In genomic region chr14:70889555-70889954, GRCh38 we compare ENCODE assay signal across 26 cellular contexts. TPM values are rescaled to one million over a fixed set of nuclear protein-coding genes. Genes with fewer than 3 reads are reported as not detected.
DNase-seq lines count a peak whose midpoint lies in the region; ATAC-seq and TF ChIP-seq lines count a peak whose summit lies in the region.
"Had no signal": no experiment of that assay in that cellular context is flagged by ENCODE, and none has a peak within 500 bp of the region (broad histone marks: within the 10 kb centered on the region; RNA-seq: fewer than 3 reads in every experiment).

No MANE protein-coding gene starts in this region.

- TF ChIP-seq EP300 in neural cell (conservative IDR thresholded peaks at IDR 0.05; ENCODE audit: poor library complexity, severe bottlenecking): no peak

- peak overlapping the region; percentile 85 for H3K27ac Mint-ChIP-seq in activated CD8-positive, alpha-beta T cell treated with anti-CD3 and anti-CD28 coated beads, Interleukin-2, amount 10 ng/mL, durations not matched to agents 7 days and 5 days
- H3K27ac Mint-ChIP-seq in activated CD8-positive, alpha-beta T cell treated with anti-CD3 and anti-CD28 coated beads for 36 hours: no peak overlapping the region
- peak overlapping the region in 5 of 8 donors; percentile 45 to 90 (median 49) for H3K27ac Mint-ChIP-seq in CD8-positive, alpha-beta memory T cell
- H3K27ac Mint-ChIP-seq in T-helper 17 cell: peak overlapping the region; percentile 95
- H3K27ac Mint-ChIP-seq: activated T-helper 17 cell treated with anti-CD3 and anti-CD28 coated beads, Interleukin-2, amount 50 U/mL, for 72 hours; stimulated activated naive CD8-positive, alpha-beta T cell treated with anti-CD3 and anti-CD28 coated beads, Interleukin-15, amount 100 ng/mL, for 72 hours had no signal

- no peaks in the 10 kb centered on the region for H4K20me1 ChIP-seq in neural cell (ENCODE audit: insufficient read depth)

- no peak overlapping the region for H2AFZ ChIP-seq in neural cell (ENCODE audit: low read depth, low read length)

- H3K27ac ChIP-seq in CD8-positive, alpha-beta memory T cell (ENCODE audit: low read depth, low read length): no peak overlapping the region
- peak overlapping the region; percentile 93 for H3K27ac ChIP-seq in neural cell (ENCODE audit: low read length)
- H3K27ac ChIP-seq: body of pancreas, dorsolateral prefrontal cortex had no signal

- peaks cover 3% of the 10 kb centered on the region for H3K36me3 Mint-ChIP-seq in activated CD8-positive, alpha-beta T cell treated with anti-CD3 and anti-CD28 coated beads, Interleukin-2, amount 10 ng/mL, durations not matched to agents 7 days and 5 days (ENCODE audit: low read depth)
- H3K36me3 Mint-ChIP-seq in activated CD8-positive, alpha-beta T cell treated with anti-CD3 and anti-CD28 coated beads for 36 hours (ENCODE audit: low read depth): no peaks in the 10 kb centered on the region
- no peaks in the 10 kb centered on the region for H3K36me3 Mint-ChIP-seq in CD8-positive, alpha-beta memory T cell
- no peaks in the 10 kb centered on the region for H3K36me3 Mint-ChIP-seq in T-helper 17 cell (ENCODE audit: low read depth)

- intact Hi-C loops in activated CD8-positive, alpha-beta T cell treated with anti-CD3 and anti-CD28 coated beads for 36 hours (cut with micrococcal nuclease): no loop called here

- peak overlapping the region; percentile 64 for H3K9ac ChIP-seq in neural cell (ENCODE audit: low read length)

- H3K36me3 ChIP-seq in CD8-positive, alpha-beta memory T cell (ENCODE audit: insufficient read depth, low read length): no peaks in the 10 kb centered on the region
- H3K36me3 ChIP-seq in neural cell (ENCODE audit: insufficient read depth, low read length): no peaks in the 10 kb centered on the region
- H3K36me3 ChIP-seq: Peyer's patch had no signal

- peaks cover 7% of the 10 kb centered on the region for H3F3A ChIP-seq in neural cell (ENCODE audit: insufficient read depth, low read length, poor library complexity, severe bottlenecking)

- H3K79me2 ChIP-seq in neural cell (replicated peaks; ENCODE audit: insufficient read depth, low read length): no peaks in the 10 kb centered on the region

- H3K9me2 ChIP-seq in neural cell (ENCODE audit: insufficient read depth, low read length): no peaks in the 10 kb centered on the region

- no peaks in the 10 kb centered on the region for H3K27me3 ChIP-seq in CD8-positive, alpha-beta memory T cell (ENCODE audit: insufficient read depth, low read length, poor library complexity, severe bottlenecking)
- H3K27me3 ChIP-seq in neural cell (ENCODE audit: insufficient read depth, low read depth, low read length): no peaks in the 10 kb centered on the region
- H3K27me3 ChIP-seq: body of pancreas, Peyer's patch had no signal

- ATAC-seq in activated CD8-positive, alpha-beta T cell treated with anti-CD3 and anti-CD28 coated beads, Interleukin-2, amount 10 ng/mL, durations not matched to agents 7 days and 5 days: no peak
- no peak for ATAC-seq in activated CD8-positive, alpha-beta T cell treated with anti-CD3 and anti-CD28 coated beads for 36 hours
- ATAC-seq in T-helper 17 cell: no peak
- ATAC-seq: activated CD4-positive, CD25-positive, alpha-beta regulatory T cell treated with anti-CD3 and anti-CD28 coated beads, Interleukin-2, amount 50 U/mL, for 24 hours; activated T-helper 17 cell treated with anti-CD3 and anti-CD28 coated beads, Interleukin-2, amount 50 U/mL, for 72 hours; body of pancreas; left lobe of liver; stimulated activated naive CD8-positive, alpha-beta T cell treated with anti-CD3 and anti-CD28 coated beads, Interleukin-15, amount 100 ng/mL, for 72 hours had no signal

- CTCF ChIA-PET in activated CD8-positive, alpha-beta T cell treated with anti-CD3 and anti-CD28 coated beads, Interleukin-2, amount 10 ng/mL, durations not matched to agents 7 days and 5 days (lab: Charles Lee): interaction anchor here (3.3 to 8.7 kb wide), 4 partner anchors 15 to 83 kb away, joined by 10 to 187 read pairs (median 76); partner anchors contain the start of gene PCNX1
- CTCF ChIA-PET in activated CD8-positive, alpha-beta T cell treated with anti-CD3 and anti-CD28 coated beads for 36 hours (lab: Charles Lee): interaction anchor here (0.9 to 7.9 kb wide), 4 partner anchors 12 to 165 kb away, joined by 3 to 93 read pairs (median 24); partner anchors contain the start of gene PCNX1
- CTCF ChIA-PET in CD8-positive, alpha-beta memory T cell (lab: Charles Lee): interaction anchor here (0.6 to 6.4 kb wide), 3 partner anchors 12 to 64 kb away, joined by 3 to 53 read pairs (median 4); partner anchors contain the start of gene PCNX1

- H3K27me3 Mint-ChIP-seq in activated CD8-positive, alpha-beta T cell treated with anti-CD3 and anti-CD28 coated beads, Interleukin-2, amount 10 ng/mL, durations not matched to agents 7 days and 5 days (ENCODE audit: low read depth): no peaks in the 10 kb centered on the region
- H3K27me3 Mint-ChIP-seq in activated CD8-positive, alpha-beta T cell treated with anti-CD3 and anti-CD28 coated beads for 36 hours: no peaks in the 10 kb centered on the region
- peaks cover 0 to 4% of the 10 kb centered on the region in 2 donors for H3K27me3 Mint-ChIP-seq in CD8-positive, alpha-beta memory T cell
- H3K27me3 Mint-ChIP-seq in T-helper 17 cell: no peaks in the 10 kb centered on the region
- H3K27me3 Mint-ChIP-seq: activated T-helper 17 cell treated with anti-CD3 and anti-CD28 coated beads, Interleukin-2, amount 50 U/mL, for 72 hours; stimulated activated naive CD8-positive, alpha-beta T cell treated with anti-CD3 and anti-CD28 coated beads, Interleukin-15, amount 100 ng/mL, for 72 hours had no signal

- POLR2A ChIA-PET in activated CD8-positive, alpha-beta T cell treated with anti-CD3 and anti-CD28 coated beads, Interleukin-2, amount 10 ng/mL, durations not matched to agents 7 days and 5 days (lab: Charles Lee): interaction anchor here (1.9 to 5.4 kb wide), 2 partner anchors 16 to 80 kb away, joined by 4 to 53 read pairs; partner anchors contain the start of genes MAP3K9 and PCNX1
- POLR2A ChIA-PET in activated CD8-positive, alpha-beta T cell treated with anti-CD3 and anti-CD28 coated beads for 36 hours (lab: Charles Lee): interaction anchor here (1.0 to 9.8 kb wide), 2 partner anchors 11 to 17 kb away, joined by 4 to 163 read pairs; partner anchors contain the start of gene PCNX1
- POLR2A ChIA-PET in CD8-positive, alpha-beta memory T cell (lab: Charles Lee): interaction anchor here (1.4 kb wide), 1 partner anchor 17 kb away, joined by 7 read pairs; the partner anchor contains the start of gene PCNX1

- H3K4me2 ChIP-seq in neural cell (ENCODE audit: low read length): no peak overlapping the region

- peaks cover 96% of the 10 kb centered on the region for H3K4me1 Mint-ChIP-seq in activated CD8-positive, alpha-beta T cell treated with anti-CD3 and anti-CD28 coated beads, Interleukin-2, amount 10 ng/mL, durations not matched to agents 7 days and 5 days (ENCODE audit: low read depth)
- peaks cover 73% of the 10 kb centered on the region for H3K4me1 Mint-ChIP-seq in activated CD8-positive, alpha-beta T cell treated with anti-CD3 and anti-CD28 coated beads for 36 hours (ENCODE audit: low read depth)
- peaks cover 67 to 93% (median 88%) of the 10 kb centered on the region in 3 donors for H3K4me1 Mint-ChIP-seq in CD8-positive, alpha-beta memory T cell
- H3K4me1 Mint-ChIP-seq in T-helper 17 cell: peaks cover 70% of the 10 kb centered on the region

- H3K9me3 ChIP-seq in CD8-positive, alpha-beta memory T cell (ENCODE audit: low read length): no peaks in the 10 kb centered on the region
- H3K9me3 ChIP-seq in T-helper 17 cell (ENCODE audit: control insufficient read depth, low read length, poor library complexity, severe bottlenecking) (no peaks in the 10 kb centered on the region), neural cell (ENCODE audit: low read length) (no peaks in the 10 kb centered on the region)
- H3K9me3 ChIP-seq: body of pancreas, Peyer's patch had no signal

- no peak for DNase-seq in activated CD8-positive, alpha-beta T cell treated with anti-CD3 and anti-CD28 coated beads, Interleukin-2, amount 10 ng/mL, durations not matched to agents 7 days and 5 days
- DNase-seq in activated CD8-positive, alpha-beta T cell treated with anti-CD3 and anti-CD28 coated beads for 36 hours: no peak
- no peak for DNase-seq in CD8-positive, alpha-beta memory T cell
- DNase-seq in T-helper 17 cell (no peak), NCI-H1105 treated with DMSO at 0.1 percent for 48 hours (lab: John Stamatoyannopoulos, UW) (no peak), NCI-H446 treated with DMSO at 0.1 percent for 48 hours (lab: John Stamatoyannopoulos, UW) (no peak), hippocampal formation (lab: John Stamatoyannopoulos, UW) (no peak)
- DNase-seq: body of pancreas; cerebellar nuclear complex; COR-L47; DMS53; dorsolateral prefrontal cortex; GF-D8; H7; mesendoderm; NCI-H1092 treated with DMSO at 0.1 percent for 48 hours; NCI-H2029 treated with DMSO at 0.1 percent for 48 hours; NCI-H2227 treated with DMSO at 0.1 percent for 48 hours; NCI-H69; Peyer's patch; stimulated activated naive CD8-positive, alpha-beta T cell treated with anti-CD3 and anti-CD28 coated beads, Interleukin-15, amount 100 ng/mL, for 72 hours; SW 1271 had no signal

- no peak for TF ChIP-seq RAD21 in neural cell (conservative IDR thresholded peaks at IDR 0.05)

- TF ChIP-seq CTCF in activated CD8-positive, alpha-beta T cell treated with anti-CD3 and anti-CD28 coated beads for 36 hours (IDR thresholded peaks at IDR 0.05): no peak
- TF ChIP-seq CTCF in neural cell (IDR thresholded peaks at IDR 0.05; ENCODE audit: poor library complexity, severe bottlenecking): no peak

- H3K4me3 Mint-ChIP-seq in activated CD8-positive, alpha-beta T cell treated with anti-CD3 and anti-CD28 coated beads, Interleukin-2, amount 10 ng/mL, durations not matched to agents 7 days and 5 days: no peak overlapping the region
- no peak overlapping the region for H3K4me3 Mint-ChIP-seq in activated CD8-positive, alpha-beta T cell treated with anti-CD3 and anti-CD28 coated beads for 36 hours
- no peak overlapping the region for H3K4me3 Mint-ChIP-seq in CD8-positive, alpha-beta memory T cell
- H3K4me3 Mint-ChIP-seq in T-helper 17 cell: no peak overlapping the region
- H3K4me3 Mint-ChIP-seq: stimulated activated naive CD8-positive, alpha-beta T cell treated with anti-CD3 and anti-CD28 coated beads, Interleukin-15, amount 100 ng/mL, for 72 hours had no signal

- no peak overlapping the region for H3K4me3 ChIP-seq in CD8-positive, alpha-beta memory T cell (ENCODE audit: low read length)
- peak overlapping the region; percentile 48 for H3K4me3 ChIP-seq in neural cell (ENCODE audit: low read length)
- H3K4me3 ChIP-seq: body of pancreas, dorsolateral prefrontal cortex, Peyer's patch had no signal

- H3K4me1 ChIP-seq in CD8-positive, alpha-beta memory T cell (ENCODE audit: insufficient read depth, low read length): peaks cover 70% of the 10 kb centered on the region

- H3K9me3 Mint-ChIP-seq in activated CD8-positive, alpha-beta T cell treated with anti-CD3 and anti-CD28 coated beads, Interleukin-2, amount 10 ng/mL, durations not matched to agents 7 days and 5 days (ENCODE audit: insufficient read depth): no peaks in the 10 kb centered on the region
- no peaks in the 10 kb centered on the region for H3K9me3 Mint-ChIP-seq in activated CD8-positive, alpha-beta T cell treated with anti-CD3 and anti-CD28 coated beads for 36 hours
- H3K9me3 Mint-ChIP-seq in CD8-positive, alpha-beta memory T cell: no peaks in the 10 kb centered on the region
- H3K9me3 Mint-ChIP-seq: activated T-helper 17 cell treated with anti-CD3 and anti-CD28 coated beads, Interleukin-2, amount 50 U/mL, for 72 hours; stimulated activated naive CD8-positive, alpha-beta T cell treated with anti-CD3 and anti-CD28 coated beads, Interleukin-15, amount 100 ng/mL, for 72 hours had no signal

RNA-seq across cellular contexts. Expression of gene PCNX1, which starts 17.7 kb away (rescaled TPM):
- total RNA-seq in activated CD8-positive, alpha-beta T cell treated with anti-CD3 and anti-CD28 coated beads, Interleukin-2, amount 10 ng/mL, durations not matched to agents 7 days and 5 days: 10 to 100 TPM; 67.8 to 68.9 TPM
- total RNA-seq in activated CD8-positive, alpha-beta T cell treated with anti-CD3 and anti-CD28 coated beads for 36 hours: 10 to 100 TPM; 32.7 to 42.6 TPM
- total RNA-seq in CD8-positive, alpha-beta memory T cell: 10 to 100 TPM; 37.4 to 46.2 TPM
- 13.4 TPM for polyA plus RNA-seq in CD8-positive, alpha-beta memory T cell
- 100 to 1,000 TPM; 140 to 153 TPM for total RNA-seq in T-helper 17 cell
- polyA plus RNA-seq in neural cell: 21.7 and 23.7 TPM in 2 replicates
- 126 and 141 TPM in 2 replicates for polyA minus RNA-seq in neural cell
